37 cellular contexts compared by ENCODE assay signal in genomic region chr2:126117886-126118285, GRCh38.
"Had no signal": no experiment of that assay in that cellular context is flagged by ENCODE, and none has a peak within 500 bp of the region (broad histone marks: within the 10 kb centered on the region; RNA-seq: fewer than 3 reads in every experiment).

No MANE protein-coding gene starts in this region.

- H3K36me3 ChIP-seq: MG63 had no signal

- H3K4me3 ChIP-seq: MG63 had no signal

- DNase-seq: Karpas-422, Kasumi-1, KG1, MG63, MM.1S, MV-4-11, NCI-H1048, NCI-H1092, NCI-H1092 treated with DMSO at 0.1 percent for 48 hours, NCI-H1105, NCI-H1105 treated with DMSO at 0.1 percent for 48 hours, NCI-H1417, NCI-H1417 treated with DMSO at 0.1 percent for 48 hours, NCI-H1436, NCI-H1436 treated with DMSO at 0.1 percent for 48 hours, NCI-H146, NCI-H1694, NCI-H1694 treated with DMSO at 0.1 percent for 48 hours, NCI-H187, NCI-H187 treated with DMSO at 0.1 percent for 48 hours, NCI-H1930, NCI-H2029, NCI-H2029 treated with DMSO at 0.1 percent for 48 hours, NCI-H2081, NCI-H2081 treated with DMSO at 0.1 percent for 48 hours, NCI-H2107, NCI-H2171, NCI-H2171 treated with DMSO at 0.1 percent for 48 hours, NCI-H2227 treated with DMSO at 0.1 percent for 48 hours, NCI-H226, NCI-H345, NCI-H446, NCI-H446 treated with DMSO at 0.1 percent for 48 hours, NCI-H510A, NCI-H510A treated with DMSO at 0.1 percent for 48 hours, NCI-H524 had no signal

- H3K9me3 ChIP-seq: MG63 had no signal

- H3K27ac ChIP-seq: KMS-11 had no signal

- H3K27me3 ChIP-seq: MG63 had no signal

- H3K9ac ChIP-seq: KMS-11 had no signal

- H3K4me2 ChIP-seq: KMS-11 had no signal
